27 cellular contexts compared by ENCODE assay signal in the genomic region with DNA sequence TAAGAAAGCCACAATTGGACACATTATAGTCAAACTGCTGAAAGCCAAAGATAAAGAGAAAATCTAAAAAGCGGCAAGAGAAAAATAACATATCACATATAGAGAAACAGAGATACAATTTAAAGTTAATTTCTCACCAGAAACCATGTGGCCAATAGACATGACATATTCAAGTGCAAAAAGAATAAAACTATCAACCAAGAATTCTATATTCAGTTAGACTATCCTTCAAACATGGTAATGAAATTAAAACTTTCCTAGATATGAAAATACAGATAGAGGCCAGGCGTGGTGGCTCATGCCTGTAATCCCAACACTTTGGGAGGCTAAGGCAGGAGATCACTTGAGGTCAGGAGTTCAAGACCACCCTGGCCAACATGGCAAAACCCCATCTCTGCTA.
"Had no signal": no experiment of that assay in that cellular context is flagged by ENCODE, and none has a peak within 500 bp of the region (broad histone marks: within the 10 kb centered on the region; RNA-seq: fewer than 3 reads in every experiment).

No MANE protein-coding gene starts in this region.

- H3K4me1 ChIP-seq: stomach, suprapubic skin, testis, thyroid gland, tibial artery, tibial nerve, transverse colon, upper lobe of left lung, upper lobe of right lung, uterus, vagina had no signal

- H3K9me3 ChIP-seq: testis, thyroid gland, upper lobe of right lung, uterus had no signal

- FAIRE-seq: urothelium cell line had no signal

- H3K36me3 ChIP-seq: stomach, suprapubic skin, thoracic aorta, thyroid gland, tibial artery, tibial nerve, transverse colon, upper lobe of left lung, upper lobe of right lung, uterus, vagina had no signal

- ATAC-seq: stimulated activated effector memory CD8-positive, alpha-beta T cell treated with anti-CD3 and anti-CD28 coated beads, Interleukin-12 subunit alpha, Interleukin-12 subunit beta, amount 100 ng/mL, for 72 hours; stimulated activated memory B cell treated with anti-CD40 and anti-IgM and Interleukin-4, amounts not matched to agents 10 μg/mL and 1 μg/mL and 100 μg/mL, for 72 hours; stimulated activated naive B cell treated with anti-CD40 and anti-IgM and Interleukin-4, amounts not matched to agents 10 μg/mL and 1 μg/mL and 100 μg/mL, for 72 hours; stimulated activated naive CD8-positive, alpha-beta T cell treated with anti-CD3 and anti-CD28 coated beads, Interleukin-15, amount 100 ng/mL, for 72 hours; stimulated activated naive CD8-positive, alpha-beta T cell treated with anti-CD3 and anti-CD28 coated beads, Interleukin-15, Interleukin-2, amounts not matched to agents 100 U/mL and 50 U/mL, for 24 hours; upper lobe of right lung had no signal

- H3K27me3 ChIP-seq: stomach, suprapubic skin, testis, thyroid gland, tibial artery, tibial nerve, transverse colon, upper lobe of left lung, upper lobe of right lung, uterus, vagina had no signal

- H3K4me3 ChIP-seq: stomach, suprapubic skin, testis, thoracic aorta, thyroid gland, tibial artery, tibial nerve, transverse colon, upper lobe of left lung, upper lobe of right lung, uterus, vagina had no signal

- DNase-seq: stimulated activated CD4-positive, alpha-beta T cell treated with anti-CD3 and anti-CD28 coated beads, Interleukin-2, amount 100 ng/mL, for 48 hours; stimulated activated CD4-positive, alpha-beta T cell treated with anti-CD3 and anti-CD28 coated beads, Interleukin-4, amount 100 ng/mL, for 1 hour; stimulated activated CD4-positive, alpha-beta T cell treated with anti-CD3 and anti-CD28 coated beads, Interleukin-4, amount 100 ng/mL, for 24 hours; stimulated activated CD4-positive, alpha-beta T cell treated with anti-CD3 and anti-CD28 coated beads, Interleukin-4, amount 100 ng/mL, for 4 hours; stimulated activated CD8-positive, alpha-beta memory T cell treated with anti-CD3 and anti-CD28 coated beads, Interleukin-4, amount 100 ng/mL, for 48 hours; stimulated activated naive B cell treated with anti-CD40 and anti-IgM and Interleukin-4, amounts not matched to agents 10 μg/mL and 1 μg/mL and 100 μg/mL, for 72 hours; stimulated activated naive CD4-positive, alpha-beta T cell; stimulated activated naive CD4-positive, alpha-beta T cell treated with Interleukin-2 at 50 U/mL for 16 hours; stimulated activated naive CD8-positive, alpha-beta T cell treated with anti-CD3 and anti-CD28 coated beads, Interleukin-15, amount 100 ng/mL, for 72 hours; stimulated activated naive CD8-positive, alpha-beta T cell treated with anti-CD3 and anti-CD28 coated beads, Interleukin-15, Interleukin-2, amounts not matched to agents 100 U/mL and 50 U/mL, for 24 hours; stomach; substantia nigra; testis; thyroid gland; tibial artery; transverse colon; trophoblast cell; upper lobe of left lung; upper lobe of right lung; uterus had no signal

- H3K27ac ChIP-seq: stomach, suprapubic skin, testis, thoracic aorta, thyroid gland, tibial artery, tibial nerve, transverse colon, upper lobe of left lung, upper lobe of right lung, uterus, vagina had no signal
